In genomic region chr7:130960208-130960988, GRCh38 we compare ENCODE assay signal across 8 cellular contexts.
A peak's percentile ranks its signal among the peaks of the same experiment; 100 is the strongest.
DNase-seq lines count a peak whose midpoint lies in the region; ATAC-seq and TF ChIP-seq lines count a peak whose summit lies in the region.

No MANE protein-coding gene starts in this region.

- no peaks in the 10 kb centered on the region for H4K20me1 ChIP-seq in HCT116 (ENCODE audit: insufficient read depth)

- H3K27me3 Mint-ChIP-seq in naive B cell: no peaks in the 10 kb centered on the region

- H3K9me3 Mint-ChIP-seq in naive B cell: peaks cover 0 to 13% (median 2%) of the 10 kb centered on the region in 7 donors

- peaks cover 65 to 79% (median 77%) of the 10 kb centered on the region in 3 donors for H3K4me1 Mint-ChIP-seq in naive B cell

- H2AFZ ChIP-seq in HCT116 (ENCODE audit: low read depth, low read length, poor library complexity, severe bottlenecking): no peak overlapping the region

- H3K27ac Mint-ChIP-seq in naive B cell: peak overlapping the region; percentile 91 to 98 (median 94)

- in situ Hi-C loops in Caki2 (cut with HindIII; ENCODE audit: low pct_unique_long_range_greater_than_20kb, low sequenced_read_pairs): no loop called here

- no peak for TF ChIP-seq POLR2A in HCT116 (IDR thresholded peaks at IDR 0.05; ENCODE audit: borderline replicate concordance, extremely low read depth, insufficient read depth, insufficient read length)

- peak overlapping the region; percentile 84 for H3K4me2 ChIP-seq in HCT116 (ENCODE audit: low read length)

- TSS peak; percentile 79 for BruUV-seq in HCT116 (replicated peaks; lab: Mats Ljungman, UMichigan)

- peak overlapping the region; percentile 57 to 64 for H3K4me3 ChIP-seq in HCT116 (replicated peaks in 1 of 2; ENCODE audit: low read depth in 1 of 2, low read length in 2 of 2)

- peaks cover 85% of the 10 kb centered on the region for H3K79me2 ChIP-seq in HCT116 (ENCODE audit: insufficient read depth, low read length)

- no peaks in the 10 kb centered on the region for H3K27me3 ChIP-seq in HCT116 (ENCODE audit: insufficient read depth, low read length)

- peaks cover 55 to 90% of the 10 kb centered on the region in 2 experiments for H3K4me1 ChIP-seq in HCT116 (ENCODE audit: control insufficient read depth in 1 of 2, insufficient read depth in 2 of 2, low read length in 2 of 2)

- H3K9me2 ChIP-seq in HCT116 (ENCODE audit: insufficient read depth): no peaks in the 10 kb centered on the region

- H3K36me3 Mint-ChIP-seq in naive B cell: peaks cover 22 to 24% of the 10 kb centered on the region in 2 donors

- POLR2A ChIA-PET in HCT116 (lab: Charles Lee): interaction anchor here (0.5 to 4.2 kb wide), 23 partner anchors 9 to 84 kb away, joined by 3 to 30 read pairs (median 4); no protein-coding TSS in a partner anchor

- peak overlapping the region; percentile 86 for H3K9ac ChIP-seq in HCT116 (ENCODE audit: low read length)

- H3K9me3 ChIP-seq in HCT116 (ENCODE audit: control insufficient read depth in 1 of 2, insufficient read depth in 1 of 2, low read depth in 1 of 2, low read length in 2 of 2): no peaks in the 10 kb centered on the region

- TF ChIP-seq CTCF in HCT116 (IDR thresholded peaks at IDR 0.05 in 2 of 3, conservative IDR thresholded peaks at IDR 0.05 in 1 of 3; ENCODE audit: borderline replicate concordance in 1 of 3, insufficient read depth in 1 of 3, low read depth in 2 of 3, low read length in 2 of 3): no peak

- peak; percentile 47 for ATAC-seq in HCT116
- peak; percentile 81 to 88 for ATAC-seq in naive B cell (ENCODE audit: low read depth in 2 of 2)
- ATAC-seq in GM21515 (IDR thresholded peaks at IDR 0.05; ENCODE audit: unreplicated experiment): no peak
- no peak for ATAC-seq in GM19023 (IDR thresholded peaks at IDR 0.05; ENCODE audit: unreplicated experiment)
- ATAC-seq in HG03045 (IDR thresholded peaks at IDR 0.05; ENCODE audit: unreplicated experiment): no peak

- H3K27ac ChIP-seq in HCT116 (ENCODE audit: low read depth, low read length): peak overlapping the region; percentile 91

- peak overlapping the region; percentile 14 to 90 (median 71) for H3K4me3 Mint-ChIP-seq in naive B cell

- RAD21 ChIA-PET in HCT116 (lab: Charles Lee; ENCODE audit: low non-redundant PET in 1 of 2, low total read pairs in 2 of 2, uncharacterized antibody in 2 of 2, unreplicated experiment in 2 of 2): interaction anchor here in 1 of 2 experiments (1.2 kb wide), 1 partner anchor 80 kb away, joined by 3 read pairs; no protein-coding TSS in a partner anchor

- DNase-seq in Caki2 (ENCODE audit: low read depth) (peak; percentile 83), HCT116 (ENCODE audit: low read depth, low spot score) (peak; percentile 87), RPMI7951 (ENCODE audit: low read depth) (peak; percentile 98), naive B cell (peak; percentile 82)
- DNase-seq in central memory CD4-positive, alpha-beta T cell: peak; percentile 71

- H3K36me3 ChIP-seq in HCT116 (ENCODE audit: control insufficient read depth in 1 of 2, insufficient read depth in 2 of 2, low read length in 2 of 2): peaks cover 11 to 23% of the 10 kb centered on the region in 2 experiments; a peak in 3 of 4 replicates

- TF ChIP-seq RAD21 in HCT116 (IDR thresholded peaks at IDR 0.05; ENCODE audit: low read depth): peak; percentile 6; the same call in 1 of the 2 replicates

- CTCF ChIA-PET in HCT116 (lab: Charles Lee): interaction anchor here (0.9 to 2.7 kb wide), 11 partner anchors 11 to 80 kb away, joined by 3 to 16 read pairs (median 9); no protein-coding TSS in a partner anchor

- intact Hi-C loops in HCT116 (cut with micrococcal nuclease): loop anchor here (2.0 kb wide), 3 partner anchors 48 to 64 kb away; no protein-coding TSS in a partner anchor

TF ChIP-seq in HCT116, 20 proteins besides CTCF, POLR2A, EP300 and RAD21:
- TF ChIP-seq JUND (IDR thresholded peaks at IDR 0.05): peak; percentile 73
- TF ChIP-seq SP1 (IDR thresholded peaks at IDR 0.05; ENCODE audit: low read depth): peak; percentile 84
- 0 out of 2 replicates have a peak, but pooled peaks have one; percentile 32 for TF ChIP-seq EGR1 (IDR thresholded peaks at IDR 0.05; ENCODE audit: low read depth)
- TF ChIP-seq YY1 (IDR thresholded peaks at IDR 0.05; ENCODE audit: extremely low read depth, insufficient replicate concordance, low read depth, low read length): peak; percentile 81
- TF ChIP-seq FOSL1 (IDR thresholded peaks at IDR 0.05; ENCODE audit: low read depth): peak; percentile 64
- TF ChIP-seq TCF7L2 (IDR thresholded peaks at IDR 0.05; ENCODE audit: borderline replicate concordance, extremely low read depth, insufficient read depth, insufficient read length): peak; percentile 50
- TF ChIP-seq POLR2AphosphoS5 (IDR thresholded peaks at IDR 0.05; ENCODE audit: low read depth, low read length): peak; percentile 67
- TF ChIP-seq CEBPB (IDR thresholded peaks at IDR 0.05; ENCODE audit: low read depth): peak; percentile 93
- TF ChIP-seq SIN3A (IDR thresholded peaks at IDR 0.05; ENCODE audit: low read depth): peak; percentile 46; the same call in 1 of the 2 replicates
- TF ChIP-seq EZH2 (IDR thresholded peaks at IDR 0.05): no peak
- TF ChIP-seq MAX (IDR thresholded peaks at IDR 0.05): peak; percentile 78; the same call in 1 of the 2 replicates
- TF ChIP-seq ATF3 (IDR thresholded peaks at IDR 0.05): no peak
- no peak for TF ChIP-seq SRF (IDR thresholded peaks at IDR 0.05; ENCODE audit: low read depth)
- no peak for TF ChIP-seq CBX3 (IDR thresholded peaks at IDR 0.05; ENCODE audit: low read depth)

Comparison
In these comparisons a context has a peak if more than half of its experiments do, and no peak if none do; other contexts are left out.
1. ATAC-seq: peak in HCT116 (single experiment) and naive B cell (2 of 2); none in GM21515 (single experiment), GM19023 (single experiment) and HG03045 (single experiment).
2. Peak in every context shown above with its lines, with median percentiles within 50 percentile points of each other: DNase-seq.